ENCODE assay signal across 8 cellular contexts in genomic region chr11:69637956-69638871, GRCh38. TPM values are rescaled to one million over a fixed set of nuclear protein-coding genes. Genes with fewer than 3 reads are reported as not detected.
DNase-seq lines count a peak whose midpoint lies in the region; ATAC-seq, FAIRE-seq and TF ChIP-seq lines count a peak whose summit lies in the region.

No MANE protein-coding gene starts in this region.

- 0 out of 2 replicates have a peak, but pooled peaks cover 5% of the 10 kb centered on the region for H4K20me1 ChIP-seq in HepG2 (ENCODE audit: insufficient read depth, low read length)

- no peak for TF ChIP-seq RAD21 in HepG2 (CRISPR knock-in tag; IDR thresholded peaks at IDR 0.05)

- BruUV-seq in HepG2 (replicated peaks; lab: Mats Ljungman, UMichigan): no TSS peak

- H3K27ac Mint-ChIP-seq in chondrocyte (ENCODE audit: unreplicated experiment): peak overlapping the region; percentile 51

- H3K9me3 Mint-ChIP-seq in chondrocyte (ENCODE audit: low read depth): no peaks in the 10 kb centered on the region

- H3K4me1 Mint-ChIP-seq in chondrocyte (ENCODE audit: low read depth): peaks cover 30% of the 10 kb centered on the region

- H3K36me3 ChIP-seq in HepG2 (replicated peaks in 1 of 2; ENCODE audit: control insufficient read depth in 1 of 2, insufficient read depth in 2 of 2, low read length in 2 of 2): no peaks in the 10 kb centered on the region
- H3K36me3 ChIP-seq in transverse colon: no peaks in the 10 kb centered on the region

- TF ChIP-seq POLR2A in HepG2 (IDR thresholded peaks at IDR 0.05; ENCODE audit: insufficient read depth in 1 of 2, low read depth in 2 of 2, low read length in 2 of 2) (no peak), transverse colon (IDR thresholded peaks at IDR 0.05) (no peak)

- H3K27me3 ChIP-seq in HepG2 (ENCODE audit: control insufficient read depth in 1 of 2, insufficient read depth in 2 of 2, low read length in 2 of 2): peaks cover 0 to 14% of the 10 kb centered on the region in 2 experiments; a peak in 3 of 5 replicates
- H3K27me3 ChIP-seq in transverse colon: peaks cover 64% of the 10 kb centered on the region

- H3K9ac ChIP-seq in HepG2 (ENCODE audit: insufficient read depth, low read depth, low read length): peak overlapping the region; percentile 32

- H3K36me3 Mint-ChIP-seq in chondrocyte (ENCODE audit: low read depth): no peaks in the 10 kb centered on the region

- no peaks in the 10 kb centered on the region for H3K27me3 Mint-ChIP-seq in chondrocyte (ENCODE audit: low read depth)

- H2AFZ ChIP-seq in HepG2 (ENCODE audit: low read length): peak overlapping the region; percentile 16

- WGBS in HepG2 (ENCODE audit: low lambda C conversion rate): 77% methylated on average over 51 of the region's 76 CpGs
- 0 to 5% methylated on average over 3 to 66 of the region's 76 CpGs for WGBS in transverse colon (ENCODE audit: low coverage in 1 of 2), 2 donors

- H3K4me1 ChIP-seq in HepG2 (ENCODE audit: insufficient read depth, low read length) (peaks cover 10% of the 10 kb centered on the region), transverse colon (peaks cover 25 to 60% (median 56%) of the 10 kb centered on the region in 4 donors)

- POLR2A ChIA-PET in HepG2 (lab: Yijun Ruan, JAX): interaction anchor here (0.7 to 1.9 kb wide), 11 partner anchors 17 to 515 kb away, joined by 3 to 9 read pairs (median 4); partner anchors contain the start of gene LTO1

- intact Hi-C loops in HepG2 (cut with micrococcal nuclease; ENCODE audit: unreplicated experiment) (loop anchor here (5.0 kb wide), 1 partner anchor 61 kb away; no protein-coding TSS in a partner anchor), transverse colon (cut with DNase I; ENCODE audit: low total_unique reads) (no loop called here)

- H3K4me2 ChIP-seq in HepG2 (ENCODE audit: low read depth, low read length): peak overlapping the region; percentile 99

- H3K79me2 ChIP-seq in HepG2 (ENCODE audit: insufficient read depth, low read length): peaks cover 13% of the 10 kb centered on the region

- peak overlapping the region; percentile 71 for H3K4me3 Mint-ChIP-seq in chondrocyte (ENCODE audit: unreplicated experiment)

- FAIRE-seq in HepG2 (lab: Jason Lieb, UNC): no peak

- peak; percentile 98 for DNase-seq in DMS114 treated with DMSO at 0.1 percent for 48 hours (lab: John Stamatoyannopoulos, UW; ENCODE audit: unreplicated experiment)
- peak; percentile 27 for DNase-seq in NCI-H1105 treated with DMSO at 0.1 percent for 48 hours (lab: John Stamatoyannopoulos, UW)
- DNase-seq in chondrocyte (ENCODE audit: low spot score): peak; percentile 67
- no peak for DNase-seq in HepG2 (ENCODE audit: low spot score)
- DNase-seq in transverse colon: peak; percentile 66
- DNase-seq in A172 (ENCODE audit: low spot score): no peak

- peak overlapping the region; percentile 64 to 99 (median 85); a peak in 4 of 6 replicates for H3K4me3 ChIP-seq in HepG2 (replicated peaks in 1 of 3; ENCODE audit: insufficient read depth in 1 of 3, low read depth in 2 of 3, low read length in 3 of 3)
- peak overlapping the region in 3 of 4 donors; percentile 32 to 50 (median 35) for H3K4me3 ChIP-seq in transverse colon

- H3K9me3 ChIP-seq in HepG2 (ENCODE audit: low read length): no peaks in the 10 kb centered on the region
- no peaks in the 10 kb centered on the region for H3K9me3 ChIP-seq in transverse colon

- in situ Hi-C loops in HepG2 (cut with HindIII; ENCODE audit: extremely low pct_ligation_motif_present, low pct_unique_long_range_greater_than_20kb) (loop anchor here (25.0 kb wide), 1 partner anchor 201 kb away; no protein-coding TSS in a partner anchor), transverse colon (cut with MboI; ENCODE audit: low pct_ligation_motif_present in 1 of 4, low pct_unique_long_range_greater_than_20kb in 1 of 4, low sequenced_read_pairs in 3 of 4) (loop anchor here in 1 of 4 donors (25.0 kb wide), 1 partner anchor 201 kb away; no protein-coding TSS in a partner anchor)

- ATAC-seq in HepG2 (no peak), HG03378 (IDR thresholded peaks at IDR 0.05; ENCODE audit: unreplicated experiment) (no peak), GM18511 (IDR thresholded peaks at IDR 0.05; ENCODE audit: unreplicated experiment) (no peak)

- H3K27ac ChIP-seq in HepG2 (ENCODE audit: extremely low read length, insufficient read depth, low read length) (no peak overlapping the region), transverse colon (peak overlapping the region; percentile 73 to 76 (median 74))

- CTCF ChIA-PET in HepG2 (lab: Yijun Ruan, JAX; ENCODE audit: low intra/inter-chr PET ratio, low total read pairs): no interaction called here

- TF ChIP-seq CTCF in chondrocyte (IDR thresholded peaks at IDR 0.05) (no peak), HepG2 (CRISPR knock-in tag; IDR thresholded peaks at IDR 0.05) (no peak), transverse colon (IDR thresholded peaks at IDR 0.05) (no peak)

- TF ChIP-seq EP300 in HepG2 (IDR thresholded peaks at IDR 0.05; ENCODE audit: low read depth in 2 of 2, low read length in 2 of 2): no peak
- TF ChIP-seq EP300 in HepG2 (CRISPR knock-in tag; IDR thresholded peaks at IDR 0.05; ENCODE audit: borderline replicate concordance): no peak
- no peak for TF ChIP-seq EP300 in transverse colon (IDR thresholded peaks at IDR 0.05; ENCODE audit: low read depth)

RNA-seq across cellular contexts. Expression of gene CCND1, which starts 2.7 kb away (rescaled TPM):
- total RNA-seq in chondrocyte (129 to 300 TPM (median 130 TPM) in 3 replicates), HepG2 (2016; rRNA removed; fragmentation: Illumina TruSeq; extraction: Trizol) (107 and 117 TPM in 2 replicates), transverse colon (10 to 100 TPM; 26.4 to 78.0 (median 45.0) TPM)
- total RNA-seq in HepG2 (2016; cell fraction: cytosol; rRNA removed; fragmentation: Illumina TruSeq; extraction: Trizol; ENCODE audit: low read depth): 18.0 and 19.0 TPM in 2 replicates
- 91.6 and 108 TPM in 2 replicates for total RNA-seq in HepG2 (2016; cell fraction: insoluble cytoplasmic fraction; rRNA removed; fragmentation: Illumina TruSeq; extraction: Trizol)
- 58.9 and 60.9 TPM in 2 replicates for total RNA-seq in HepG2 (2016; cell fraction: membrane; rRNA removed; fragmentation: Illumina TruSeq; extraction: Trizol)
- 68.6 and 72.9 TPM in 2 replicates for total RNA-seq in HepG2 (2016; cell fraction: nucleus; rRNA removed; fragmentation: Illumina TruSeq; extraction: Trizol)
- 126 and 136 TPM in 2 replicates for polyA plus RNA-seq in HepG2 (2011; rRNA removed)
- polyA plus RNA-seq in HepG2 (2011; cell fraction: cytosol; rRNA removed): 73.2 and 112 TPM in 2 replicates
- 161 and 292 TPM in 2 replicates for polyA plus RNA-seq in HepG2 (2011; cell fraction: nucleus; rRNA removed)
- polyA plus RNA-seq in HepG2 (2012): 60.9 and 65.2 TPM in 2 replicates
- 10.4 and 11.6 TPM in 2 replicates for polyA plus RNA-seq in HepG2 (2016; cell fraction: cytosol; fragmentation: Illumina TruSeq; extraction: Trizol; ENCODE audit: low read depth)
- polyA plus RNA-seq in HepG2 (2016; cell fraction: insoluble cytoplasmic fraction; fragmentation: Illumina TruSeq; extraction: Trizol; ENCODE audit: low read depth): 75.4 and 106 TPM in 2 replicates
- 24.6 and 25.9 TPM in 2 replicates for polyA plus RNA-seq in HepG2 (2016; cell fraction: membrane; fragmentation: Illumina TruSeq; extraction: Trizol; ENCODE audit: low read depth)
- 90.1 and 100 TPM in 2 replicates for polyA plus RNA-seq in HepG2 (2016; cell fraction: nucleus; fragmentation: Illumina TruSeq; extraction: Trizol; ENCODE audit: insufficient read depth, low read depth)
- polyA minus RNA-seq in HepG2 (2011; rRNA and poly(A)+ RNA removed; ENCODE audit: low replicate concordance): 30.5 and 379 TPM in 2 replicates
- 191 and 225 TPM in 2 replicates for polyA minus RNA-seq in HepG2 (2011; cell fraction: cytosol; rRNA and poly(A)+ RNA removed)
- 120 and 156 TPM in 2 replicates for polyA minus RNA-seq in HepG2 (2011; cell fraction: nucleus; rRNA and poly(A)+ RNA removed)
- 422 and 522 TPM in 2 replicates for total RNA-seq in A172 (2014; rRNA removed; shearing (Covaris generic))

RNA-seq across cellular contexts. Expression of gene LTO1, which starts 36.9 kb away (rescaled TPM):
- 15.5 to 21.9 TPM (median 16.2 TPM) in 3 replicates for total RNA-seq in chondrocyte
- 11.3 and 15.0 TPM in 2 replicates for total RNA-seq in HepG2 (2016; rRNA removed; fragmentation: Illumina TruSeq; extraction: Trizol)
- total RNA-seq in HepG2 (2016; cell fraction: cytosol; rRNA removed; fragmentation: Illumina TruSeq; extraction: Trizol; ENCODE audit: low read depth): 9.2 and 10.5 TPM in 2 replicates
- total RNA-seq in HepG2 (2016; cell fraction: insoluble cytoplasmic fraction; rRNA removed; fragmentation: Illumina TruSeq; extraction: Trizol): 9.0 and 17.0 TPM in 2 replicates
- total RNA-seq in HepG2 (2016; cell fraction: membrane; rRNA removed; fragmentation: Illumina TruSeq; extraction: Trizol): 11.5 and 13.4 TPM in 2 replicates
- total RNA-seq in HepG2 (2016; cell fraction: nucleus; rRNA removed; fragmentation: Illumina TruSeq; extraction: Trizol): 17.6 and 20.5 TPM in 2 replicates
- polyA plus RNA-seq in HepG2 (2011; rRNA removed): 11.8 and 13.8 TPM in 2 replicates
- 9.3 TPM in 2 replicates for polyA plus RNA-seq in HepG2 (2011; cell fraction: cytosol; rRNA removed)
- 32.0 and 35.0 TPM in 2 replicates for polyA plus RNA-seq in HepG2 (2011; cell fraction: nucleus; rRNA removed)
- polyA plus RNA-seq in HepG2 (2012): 10.6 and 11.8 TPM in 2 replicates
- 5.3 and 6.8 TPM in 2 replicates for polyA plus RNA-seq in HepG2 (2016; cell fraction: cytosol; fragmentation: Illumina TruSeq; extraction: Trizol; ENCODE audit: low read depth)
- 13.9 and 14.6 TPM in 2 replicates for polyA plus RNA-seq in HepG2 (2016; cell fraction: insoluble cytoplasmic fraction; fragmentation: Illumina TruSeq; extraction: Trizol; ENCODE audit: low read depth)
- 9.0 and 9.4 TPM in 2 replicates for polyA plus RNA-seq in HepG2 (2016; cell fraction: membrane; fragmentation: Illumina TruSeq; extraction: Trizol; ENCODE audit: low read depth)
- 40.5 and 43.2 TPM in 2 replicates for polyA plus RNA-seq in HepG2 (2016; cell fraction: nucleus; fragmentation: Illumina TruSeq; extraction: Trizol; ENCODE audit: insufficient read depth, low read depth)
- polyA minus RNA-seq in HepG2 (2011; rRNA and poly(A)+ RNA removed; ENCODE audit: low replicate concordance): 17.9 and 33.2 TPM in 2 replicates
- 4.6 TPM in 2 replicates for polyA minus RNA-seq in HepG2 (2011; cell fraction: cytosol; rRNA and poly(A)+ RNA removed)
- 22.3 and 29.4 TPM in 2 replicates for polyA minus RNA-seq in HepG2 (2011; cell fraction: nucleus; rRNA and poly(A)+ RNA removed)
- total RNA-seq in transverse colon: 100 to 1,000 TPM in 1 of 4 donors, 10 to 100 TPM in 3; 28.3 to 131 (median 54.6) TPM
- total RNA-seq in A172 (2014; rRNA removed; shearing (Covaris generic)): 16.0 and 25.6 TPM in 2 replicates

Comparison
In these comparisons a context has a peak if more than half of its experiments do, and no peak if none do; other contexts are left out.
1. DNase-seq: peak in DMS114 treated with DMSO at 0.1 percent for 48 hours (single experiment), NCI-H1105 treated with DMSO at 0.1 percent for 48 hours (single experiment), chondrocyte (single experiment) and transverse colon (single experiment); none in HepG2 (single experiment) and A172 (single experiment).